In genomic region chr1:220786057-220786336, GRCh38 we compare ENCODE assay signal across 8 cellular contexts. TPM values are rescaled to one million over a fixed set of nuclear protein-coding genes. Genes with fewer than 3 reads are reported as not detected.
DNase-seq lines count a peak whose midpoint lies in the region; ATAC-seq and TF ChIP-seq lines count a peak whose summit lies in the region.

No MANE protein-coding gene starts in this region.

- H3K9ac ChIP-seq in mucosa of stomach (ENCODE audit: low read length), result peak overlapping the region; percentile 68

- TF ChIP-seq CTCF in BE2C (IDR thresholded peaks at IDR 0.05; ENCODE audit: low read depth, low read length) (no peak), choroid plexus epithelial cell (conservative IDR thresholded peaks at IDR 0.05; ENCODE audit: low read depth, low read length) (no peak)

- H3K9me3 ChIP-seq in BE2C, result no peaks in the 10 kb centered on the region
- H3K9me3 ChIP-seq in mucosa of stomach (ENCODE audit: control insufficient read depth, low read length), result no peaks in the 10 kb centered on the region

- H3K4me3 ChIP-seq in BE2C (ENCODE audit: low read depth, low read length) (peak overlapping the region; percentile 73), choroid plexus epithelial cell (ENCODE audit: low read depth, low read length) (peak overlapping the region; percentile 55), mucosa of stomach (ENCODE audit: low read length) (peak overlapping the region; percentile 35)

- H3K27me3 ChIP-seq in BE2C, result no peaks in the 10 kb centered on the region
- H3K27me3 ChIP-seq in mucosa of stomach (ENCODE audit: control insufficient read depth, insufficient read depth, low read length), result no peaks in the 10 kb centered on the region

- H3K4me1 ChIP-seq in BE2C (peaks cover 3% of the 10 kb centered on the region), mucosa of stomach (ENCODE audit: control insufficient read depth, insufficient read depth, low read length) (peaks cover 15% of the 10 kb centered on the region)

- H3K36me3 ChIP-seq in BE2C, result no peaks in the 10 kb centered on the region
- no peaks in the 10 kb centered on the region for H3K36me3 ChIP-seq in mucosa of stomach (ENCODE audit: control insufficient read depth, insufficient read depth, low read length)

- ATAC-seq in HG02642 (IDR thresholded peaks at IDR 0.05; ENCODE audit: poor library complexity, unreplicated experiment) (peak; percentile 20), GM21447 (IDR thresholded peaks at IDR 0.05; ENCODE audit: unreplicated experiment) (no peak), GM19452 (IDR thresholded peaks at IDR 0.05; ENCODE audit: unreplicated experiment) (no peak)

- DNase-seq in BE2C (no peak), choroid plexus epithelial cell (ENCODE audit: low read depth) (no peak), activated gamma-delta T cell (lab: John Stamatoyannopoulos, UW) (no peak)
- DNase-seq in NK-92 treated with Interleukin-12 subunit alpha and Interleukin-12 subunit beta, amount 100 ng/mL, for 24 hours (lab: John Stamatoyannopoulos, UW), result no peak

RNA-seq across cellular contexts. Expression of gene MTARC1, which starts 0.7 kb away (rescaled TPM):
- 7.7 TPM for polyA plus RNA-seq in BE2C (2012; ENCODE audit: insufficient read depth, insufficient read length, low read depth)

RNA-seq across cellular contexts. Expression of gene MTARC2, which starts 37.9 kb away (rescaled TPM):
- polyA plus RNA-seq in BE2C (2012; ENCODE audit: insufficient read depth, insufficient read length, low read depth), result not detected
